ENCODE assay signal across 1 cellular context in genomic region chr1:7961199-7962010, GRCh38.
TF ChIP-seq lines count a peak whose summit lies in the region.

Gene PARK7 (plus strand): TSS chr1:7961711. CDS start chr1:7962786, 1,075 bp downstream.

TF ChIP-seq in K562, 482 proteins besides CTCF, POLR2A, EP300 and RAD21 (continued from another document and continues in another):
- TF ChIP-seq PHF20 (IDR thresholded peaks at IDR 0.05; ENCODE audit: partially characterized antibody) (peak; percentile 88), E2F4 (CRISPR knock-in tag; IDR thresholded peaks at IDR 0.05; ENCODE audit: low read depth) (no peak), ZNF444 (CRISPR knock-in tag; IDR thresholded peaks at IDR 0.05) (no peak), JUNB (CRISPR knock-in tag; conservative IDR thresholded peaks at IDR 0.05) (no peak), ZNF449 (CRISPR knock-in tag; IDR thresholded peaks at IDR 0.05) (no peak), RBBP5 (IDR thresholded peaks at IDR 0.05; ENCODE audit: borderline replicate concordance, insufficient read depth, low read length, poor library complexity, severe bottlenecking) (peak; percentile 98), BCL6 (CRISPR knock-in tag; IDR thresholded peaks at IDR 0.05) (no peak), GABPB2 (CRISPR knock-in tag; conservative IDR thresholded peaks at IDR 0.05) (no peak), SMARCC2 (IDR thresholded peaks at IDR 0.05; ENCODE audit: low read depth) (no peak; the same call in 1 of the 2 replicates), CBX2 (IDR thresholded peaks at IDR 0.05; ENCODE audit: insufficient read depth, low read length, poor library complexity, severe bottlenecking) (no peak), MEF2A (IDR thresholded peaks at IDR 0.05; ENCODE audit: control insufficient read depth, low read depth, low read length) (no peak), TCF15 (CRISPR knock-in tag; IDR thresholded peaks at IDR 0.05) (no peak), NEUROD1 (IDR thresholded peaks at IDR 0.05; ENCODE audit: borderline replicate concordance, low read depth, low read length, partially characterized antibody) (peak; percentile 97), HMGN3 (IDR thresholded peaks at IDR 0.05; ENCODE audit: borderline replicate concordance, extremely low read depth, insufficient read length, low read depth, low read length) (peak; percentile 96), NELFE (IDR thresholded peaks at IDR 0.05; ENCODE audit: insufficient read depth, insufficient read length) (peak; percentile 56), COPS2 (conservative IDR thresholded peaks at IDR 0.05) (no peak), CHD7 (IDR thresholded peaks at IDR 0.05; ENCODE audit: low read depth, low read length) (no peak), SMAD2 (IDR thresholded peaks at IDR 0.05; ENCODE audit: low read depth, low read length) (no peak), ZKSCAN8 (CRISPR knock-in tag; IDR thresholded peaks at IDR 0.05) (no peak), THAP12 (CRISPR knock-in tag; IDR thresholded peaks at IDR 0.05) (peak; percentile 83), E2F1 (CRISPR knock-in tag; IDR thresholded peaks at IDR 0.05) (peak; percentile 55; the same call in 1 of the 2 replicates), ZBTB11 (CRISPR knock-in tag; IDR thresholded peaks at IDR 0.05) (peak in 1 of 3 experiments; percentile 91; a peak in 3 of 6 replicates), SFPQ (IDR thresholded peaks at IDR 0.05; ENCODE audit: low read depth, low read length) (no peak), IRF2 (CRISPR knock-in tag; IDR thresholded peaks at IDR 0.05) (no peak), NR4A1 (CRISPR knock-in tag; IDR thresholded peaks at IDR 0.05) (no peak), NR4A1 (tag; IDR thresholded peaks at IDR 0.05) (peak; percentile 26; the same call in 1 of the 2 replicates), GTF2A2 (tag; IDR thresholded peaks at IDR 0.05) (no peak), ZNF253 (CRISPR knock-in tag; conservative IDR thresholded peaks at IDR 0.05) (no peak), ZFX (CRISPR knock-in tag; IDR thresholded peaks at IDR 0.05) (peak; percentile 99), FOXJ2 (tag; IDR thresholded peaks at IDR 0.05) (no peak), NFYB (IDR thresholded peaks at IDR 0.05; ENCODE audit: extremely low read depth, insufficient read length) (no peak)
